ENCODE assay signal across 34 cellular contexts in genomic region chr6:156451088-156451487, GRCh38.
"Had no signal": no experiment of that assay in that cellular context is flagged by ENCODE, and none has a peak within 500 bp of the region (broad histone marks: within the 10 kb centered on the region; RNA-seq: fewer than 3 reads in every experiment).

No MANE protein-coding gene starts in this region.

- H3K4me3 ChIP-seq: adrenal gland, ascending aorta, body of pancreas, breast epithelium, cardiac muscle cell had no signal

- H3K4me1 ChIP-seq: adrenal gland, ascending aorta, breast epithelium had no signal

- H3K9me3 ChIP-seq: adrenal gland, ascending aorta, body of pancreas, breast epithelium had no signal

- DNase-seq: activated effector memory CD4-positive, alpha-beta T cell treated with anti-CD3 and anti-CD28 coated beads, Interleukin-2, amount 50 U/mL, for 16 hours; activated effector memory CD4-positive, alpha-beta T cell treated with Interleukin-2 at 50 U/mL for 16 hours; activated gamma-delta T cell; activated gamma-delta T cell treated with Interleukin-2 at 50 U/mL for 16 hours; activated naive CD4-positive, alpha-beta T cell; activated naive CD4-positive, alpha-beta T cell treated with anti-CD3 and anti-CD28 coated beads for 36 hours; activated naive CD4-positive, alpha-beta T cell treated with anti-CD3 and anti-CD28 coated beads, Interleukin-2, amount 10 ng/mL, durations not matched to agents 7 days and 5 days; activated naive CD4-positive, alpha-beta T cell treated with anti-CD3 and anti-CD28 coated beads, Interleukin-2, amount 50 U/mL, for 16 hours; activated naive CD4-positive, alpha-beta T cell treated with Interleukin-2 at 50 U/mL for 16 hours; activated naive CD8-positive, alpha-beta T cell treated with anti-CD3 and anti-CD28 coated beads for 36 hours; activated naive CD8-positive, alpha-beta T cell treated with anti-CD3 and anti-CD28 coated beads, Interleukin-2, amount 10 ng/mL, durations not matched to agents 7 days and 5 days; activated naive CD8-positive, alpha-beta T cell treated with anti-CD3 and anti-CD28 coated beads, Interleukin-2, amount 50 U/mL, for 24 hours; activated T-cell treated with anti-CD3 and anti-CD28 coated beads, Interleukin-2, amount 50 U/mL, for 1 hour; activated T-cell treated with anti-CD3 and anti-CD28 coated beads, Interleukin-2, amount 50 U/mL, for 24 hours; activated T-cell treated with anti-CD3 and anti-CD28 coated beads, Interleukin-2, amount 50 U/mL, for 4 hours; activated T-cell treated with anti-CD3 and anti-CD28 coated beads, Interleukin-2, amount 50 U/mL, for 48 hours; activated T-cell treated with anti-CD3 and anti-CD28 coated beads, Interleukin-2, amount 50 U/mL, for 72 hours; adrenal gland; amniotic stem cell; amygdala; anterior cingulate cortex; aorta; body of pancreas; brain microvascular endothelial cell; caudate nucleus; central memory CD4-positive, alpha-beta T cell; cerebellar nuclear complex had no signal

- H3K27ac ChIP-seq: adrenal gland, ascending aorta, body of pancreas, brain microvascular endothelial cell, breast epithelium, cardiac muscle cell had no signal

- FAIRE-seq: astrocyte, bronchial epithelial cell had no signal

- H3K27me3 ChIP-seq: adrenal gland, ascending aorta, body of pancreas, brain microvascular endothelial cell, breast epithelium, cardiac muscle cell had no signal

- H3K36me3 ChIP-seq: adrenal gland, ascending aorta, brain microvascular endothelial cell, breast epithelium, cardiac muscle cell had no signal

- ATAC-seq: activated naive CD4-positive, alpha-beta T cell treated with anti-CD3 and anti-CD28 coated beads, Interleukin-2, amount 50 U/mL, for 72 hours; activated naive CD8-positive, alpha-beta T cell treated with anti-CD3 and anti-CD28 coated beads, Interleukin-2, amount 50 U/mL, for 24 hours; activated T-cell treated with anti-CD3 and anti-CD28 coated beads, Interleukin-2, amount 50 U/mL, for 4 hours; activated T-cell treated with anti-CD3 and anti-CD28 coated beads, Interleukin-2, amount 50 U/mL, for 72 hours; activated T-helper 17 cell treated with anti-CD3 and anti-CD28 coated beads, Interleukin-2, amount 50 U/mL, for 72 hours; body of pancreas had no signal
